ENCODE assay signal across 31 cellular contexts in the genomic region with DNA sequence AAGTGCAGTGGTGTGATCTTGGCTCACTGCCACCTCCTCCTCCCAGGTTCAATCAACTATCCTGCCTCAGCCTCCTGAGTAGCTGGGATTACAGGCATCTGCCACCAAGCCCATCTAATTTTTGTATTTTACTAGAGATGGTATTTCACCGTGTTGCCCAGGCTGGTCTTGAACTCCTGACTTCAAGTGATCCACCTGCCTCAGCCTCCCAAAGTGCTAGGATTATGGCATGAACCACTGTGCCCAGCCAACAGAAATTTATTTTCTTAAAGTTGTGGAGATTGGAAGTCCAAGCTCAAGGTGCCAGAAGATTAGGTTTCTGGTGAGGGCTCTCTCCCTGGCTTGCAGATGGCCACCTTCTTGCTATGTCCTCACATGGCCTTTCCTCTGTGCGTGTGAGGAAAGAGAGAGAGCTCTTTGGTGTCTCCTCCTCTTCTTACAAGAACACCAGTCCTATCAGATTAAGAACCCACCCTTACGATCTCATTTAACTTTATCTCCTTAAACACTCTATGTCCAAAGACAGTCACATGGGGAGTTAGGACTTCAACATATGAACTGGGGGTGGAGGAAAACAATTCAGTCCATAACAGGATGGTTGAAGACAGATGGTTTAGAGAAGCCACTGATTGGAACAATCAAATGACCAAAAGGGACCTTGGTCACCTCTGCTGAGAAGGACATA. TPM values are rescaled to one million over a fixed set of nuclear protein-coding genes. Genes with fewer than 3 reads are reported as not detected.
"Had no signal": no experiment of that assay in that cellular context is flagged by ENCODE, and none has a peak within 500 bp of the region (broad histone marks: within the 10 kb centered on the region; RNA-seq: fewer than 3 reads in every experiment).

No MANE protein-coding gene starts in this region.

- H3K4me3 ChIP-seq: dorsolateral prefrontal cortex, esophagus muscularis mucosa, gastroesophageal sphincter, heart right ventricle, lung, mucosa of descending colon, sigmoid colon, thoracic aorta, tibial nerve, upper lobe of left lung had no signal

- H3K9me3 ChIP-seq: mucosa of descending colon, neutrophil, thoracic aorta had no signal

- ATAC-seq: foreskin keratinocyte; mucosa of descending colon; natural killer cell treated with Interleukin-12 subunit alpha and Interleukin-12 subunit beta and Interleukin-15 and Interleukin-18, amount 100 ng/mL, for 72 hours; stimulated activated memory B cell treated with anti-CD40 and anti-IgM and Interleukin-4, amounts not matched to agents 10 μg/mL and 1 μg/mL and 100 μg/mL, for 72 hours had no signal

- H3K27me3 ChIP-seq: foreskin keratinocyte, sigmoid colon, tibial nerve, upper lobe of left lung had no signal

- H3K36me3 ChIP-seq: esophagus muscularis mucosa, gastroesophageal sphincter, heart right ventricle, neutrophil, sigmoid colon, thoracic aorta, tibial nerve, upper lobe of left lung had no signal

- H3K4me1 ChIP-seq: foreskin keratinocyte, gastroesophageal sphincter, parathyroid adenoma, sigmoid colon, upper lobe of left lung had no signal

- H3K27ac ChIP-seq: dorsolateral prefrontal cortex, esophagus muscularis mucosa, foreskin keratinocyte, gastroesophageal sphincter, neutrophil, parathyroid adenoma, sigmoid colon, thoracic aorta, upper lobe of left lung had no signal

- DNase-seq: cerebellar nuclear complex; dorsolateral prefrontal cortex; effector CD8-positive, alpha-beta T cell; foreskin keratinocyte; hippocampal formation; mucosa of descending colon; naive B cell; sigmoid colon; stimulated activated CD4-positive, alpha-beta T cell treated with anti-CD3 and anti-CD28 coated beads, Interleukin-2, amount 100 ng/mL, for 24 hours; stimulated activated CD4-positive, alpha-beta T cell treated with anti-CD3 and anti-CD28 coated beads, Interleukin-4, amount 100 ng/mL, for 24 hours; upper lobe of left lung had no signal

RNA-seq across cellular contexts. Expression of a gene that starts 31.8 kb away (rescaled TPM):
- total RNA-seq: dorsolateral prefrontal cortex; endothelial cell of umbilical vein; epithelial cell of proximal tubule; esophagus muscularis mucosa; fibroblast of lung; foreskin keratinocyte; gastroesophageal sphincter; heart right ventricle; kidney epithelial cell; left cardiac atrium; liver; lung; mesothelial cell of epicardium; mucosa of descending colon; natural killer cell treated with Interleukin-12 subunit alpha and Interleukin-12 subunit beta and Interleukin-15 and Interleukin-18, amount 100 ng/mL, for 72 hours; osteoblast; progenitor cell of endocrine pancreas; sigmoid colon; skeletal muscle tissue; thoracic aorta; tibial nerve; upper lobe of left lung had no signal
- polyA plus RNA-seq: endothelial cell of umbilical vein, fibroblast of lung, foreskin keratinocyte, heart right ventricle, liver, lung, sigmoid colon had no signal
